In the genomic region with DNA sequence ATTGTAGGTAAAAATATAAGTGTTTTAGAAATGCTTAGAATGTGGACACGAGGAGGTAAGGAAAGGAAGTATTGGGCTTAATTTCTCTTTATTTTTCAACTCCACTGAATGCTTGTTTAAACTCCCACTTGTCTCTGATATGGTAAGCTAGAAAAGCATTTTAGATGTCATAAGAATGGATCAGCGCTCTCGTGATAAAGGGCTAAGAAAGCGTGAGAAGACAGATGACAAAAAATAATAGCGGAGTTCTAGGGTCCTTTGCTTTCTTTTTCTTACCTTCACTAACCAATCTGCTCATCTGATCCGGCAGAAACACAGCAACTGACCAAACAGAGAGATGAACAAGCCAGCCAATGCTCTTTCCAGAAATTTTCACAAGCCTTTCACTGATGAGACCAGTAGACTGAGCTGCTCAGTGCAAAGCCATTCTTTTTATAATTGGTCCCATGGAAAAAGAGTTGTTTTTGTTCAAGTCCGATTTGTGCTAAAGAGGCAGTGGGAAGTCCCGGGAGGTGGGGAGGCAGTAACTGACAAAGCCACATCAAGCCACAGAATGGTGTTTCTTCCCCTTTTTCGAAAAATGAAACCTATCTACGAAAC, we compare ENCODE assay signal across 7 cellular contexts.
DNase-seq lines count a peak whose midpoint lies in the region; ATAC-seq and TF ChIP-seq lines count a peak whose summit lies in the region.

A gene with protein sequence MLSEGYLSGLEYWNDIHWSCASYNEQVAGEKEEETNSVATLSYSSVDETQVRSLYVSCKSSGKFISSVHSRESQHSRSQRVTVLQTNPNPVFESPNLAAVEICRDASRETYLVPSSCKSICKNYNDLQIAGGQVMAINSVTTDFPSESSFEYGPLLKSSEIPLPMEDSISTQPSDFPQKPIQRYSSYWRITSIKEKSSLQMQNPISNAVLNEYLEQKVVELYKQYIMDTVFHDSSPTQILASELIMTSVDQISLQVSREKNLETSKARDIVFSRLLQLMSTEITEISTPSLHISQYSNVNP (minus strand): TSS at position 405 of the 600 bp plus-strand sequence. CDS start 17,411 bp downstream, outside the sequence.

- H3K9me3 ChIP-seq in endocrine pancreas (ENCODE audit: control insufficient read depth, low read length): no peaks in the 10 kb centered on the region

- H3K9ac ChIP-seq in endocrine pancreas (ENCODE audit: control insufficient read depth, insufficient read depth, low read length): no peak within 1 kb of the TSS

- TF ChIP-seq POLR2A in GM18951 (IDR thresholded peaks at IDR 0.05; ENCODE audit: extremely low read depth, insufficient read depth, insufficient read length): peak; percentile 73

- H3K36me3 ChIP-seq in endocrine pancreas (ENCODE audit: control insufficient read depth, insufficient read depth, low read length): no peaks in the 10 kb centered on the region

- peak; percentile 84 for ATAC-seq in HG02885 (IDR thresholded peaks at IDR 0.05; ENCODE audit: poor library complexity, unreplicated experiment)

- DNase-seq in OCI-M1 (lab: John Stamatoyannopoulos, UW): peak; percentile 85
- DNase-seq in hepatic stellate cell (ENCODE audit: low spot score): no peak
- DNase-seq in superior temporal gyrus (ENCODE audit: extremely low spot score): no peak
- no peak for DNase-seq in T-helper 9 cell

- H3K4me3 ChIP-seq in endocrine pancreas (ENCODE audit: control insufficient read depth, insufficient read depth, low read length): peak within 1 kb of the TSS; percentile 30

- H3K4me1 ChIP-seq in endocrine pancreas (ENCODE audit: control insufficient read depth, insufficient read depth, low read length): no peaks in the 10 kb centered on the region

- H3K27me3 ChIP-seq in endocrine pancreas (ENCODE audit: control insufficient read depth, insufficient read depth, low read length): no peaks in the 10 kb centered on the region

- in situ Hi-C loops in GM18951 (cut with MboI; ENCODE audit: low sequenced_read_pairs, unreplicated experiment): no loop called here
